27 cellular contexts compared by ENCODE assay signal in genomic region chr3:88467191-88467590, GRCh38.
"Had no signal": no experiment of that assay in that cellular context is flagged by ENCODE, and none has a peak within 500 bp of the region (broad histone marks: within the 10 kb centered on the region; RNA-seq: fewer than 3 reads in every experiment).

No MANE protein-coding gene starts in this region.

- H3K4me1 ChIP-seq: esophagus squamous epithelium, left lung, prostate gland, right atrium auricular region, stomach, thyroid gland had no signal

- H3K36me3 Mint-ChIP-seq: naive thymus-derived CD4-positive, alpha-beta T cell; stimulated activated effector memory CD8-positive, alpha-beta T cell treated with anti-CD3 and anti-CD28 coated beads, Interleukin-12 subunit alpha, Interleukin-12 subunit beta, amount 100 ng/mL, for 72 hours had no signal

- H3K4me3 Mint-ChIP-seq: naive thymus-derived CD4-positive, alpha-beta T cell; nephron; stimulated activated effector memory CD8-positive, alpha-beta T cell treated with anti-CD3 and anti-CD28 coated beads, Interleukin-12 subunit alpha, Interleukin-12 subunit beta, amount 100 ng/mL, for 72 hours had no signal

- H3K4me3 ChIP-seq: coronary artery, esophagus squamous epithelium, left lung, prostate gland, right atrium auricular region, smooth muscle cell, stomach, thyroid gland had no signal

- H3K4me2 ChIP-seq: smooth muscle cell had no signal

- H3K36me3 ChIP-seq: esophagus squamous epithelium, left lung, prostate gland, right atrium auricular region, stomach, thyroid gland had no signal

- ATAC-seq: left cardiac atrium; left lung; naive thymus-derived CD4-positive, alpha-beta T cell; sciatic nerve; stimulated activated effector memory CD8-positive, alpha-beta T cell treated with anti-CD3 and anti-CD28 coated beads, Interleukin-12 subunit alpha, Interleukin-12 subunit beta, amount 100 ng/mL, for 72 hours had no signal

- H3K27ac Mint-ChIP-seq: naive thymus-derived CD4-positive, alpha-beta T cell; nephron; stimulated activated effector memory CD8-positive, alpha-beta T cell treated with anti-CD3 and anti-CD28 coated beads, Interleukin-12 subunit alpha, Interleukin-12 subunit beta, amount 100 ng/mL, for 72 hours had no signal

- H3K9me3 ChIP-seq: esophagus squamous epithelium, prostate gland, thyroid gland had no signal

- H3K9me3 Mint-ChIP-seq: nephron had no signal

- H3K27me3 ChIP-seq: esophagus squamous epithelium, left lung, right atrium auricular region, stomach, thyroid gland had no signal

- H3K27ac ChIP-seq: coronary artery, esophagus squamous epithelium, left lung, prostate gland, right atrium auricular region, stomach, thyroid gland had no signal

- H3K4me1 Mint-ChIP-seq: naive thymus-derived CD4-positive, alpha-beta T cell; nephron; stimulated activated effector memory CD8-positive, alpha-beta T cell treated with anti-CD3 and anti-CD28 coated beads, Interleukin-12 subunit alpha, Interleukin-12 subunit beta, amount 100 ng/mL, for 72 hours had no signal

- DNase-seq: dermis blood vessel endothelial cell; effector memory CD4-positive, alpha-beta T cell; erythroblast; esophagus squamous epithelium; foreskin melanocyte; glutamatergic neuron; hypothalamus; left cardiac atrium; left lung; mesenchymal stem cell; midbrain; naive thymus-derived CD4-positive, alpha-beta T cell; nucleus accumbens; stimulated activated CD4-positive, alpha-beta T cell treated with anti-CD3 and anti-CD28 coated beads, Interleukin-12 subunit alpha, Interleukin-12 subunit beta, amount 100 ng/mL, for 4 hours; stimulated activated CD4-positive, alpha-beta T cell treated with anti-CD3 and anti-CD28 coated beads, Interleukin-2, amount 100 ng/mL, for 24 hours; stimulated activated CD4-positive, alpha-beta T cell treated with anti-CD3 and anti-CD28 coated beads, Interleukin-4, amount 100 ng/mL, for 24 hours; stimulated activated naive CD4-positive, alpha-beta T cell treated with Interleukin-2 at 50 U/mL for 16 hours; stomach; thyroid gland; trophoblast cell had no signal
